ENCODE assay signal across 8 cellular contexts in the genomic region with DNA sequence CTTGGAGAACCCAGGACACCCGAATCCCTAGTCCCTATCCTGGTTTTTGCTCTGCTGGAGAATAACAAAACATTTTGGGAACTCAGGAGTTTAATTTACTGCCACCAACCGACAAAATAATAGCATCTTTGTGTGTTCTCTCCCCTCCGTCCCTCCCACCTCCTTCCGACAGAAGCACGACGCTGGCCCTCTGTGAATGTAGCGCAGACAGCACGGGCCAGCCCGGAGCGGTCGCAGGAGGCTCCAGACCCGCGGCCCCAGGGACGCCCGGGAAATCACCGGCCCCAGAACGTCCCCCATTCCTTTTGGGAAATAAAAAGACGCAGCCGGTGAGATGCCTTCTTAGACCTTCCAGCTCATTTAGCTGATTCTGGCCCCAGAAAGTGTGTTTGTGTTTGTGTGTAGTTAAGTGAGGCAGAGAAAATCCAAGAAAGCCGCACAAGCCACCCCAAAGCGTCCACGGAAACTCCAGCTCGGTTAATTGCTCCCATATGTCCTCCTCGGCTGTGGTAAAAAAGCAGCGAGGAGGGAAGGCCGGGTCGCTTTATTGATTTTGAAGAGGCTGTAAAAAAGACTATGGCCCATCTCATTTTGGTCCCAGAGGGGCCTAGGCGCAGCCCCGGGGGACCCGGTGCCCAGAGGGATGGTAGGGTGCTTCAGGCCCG. TPM values are rescaled to one million over a fixed set of nuclear protein-coding genes. Genes with fewer than 3 reads are reported as not detected.
DNase-seq lines count a peak whose midpoint lies in the region; ATAC-seq and TF ChIP-seq lines count a peak whose summit lies in the region.

No MANE protein-coding gene starts in this region.

- TF ChIP-seq POLR2A in stomach (IDR thresholded peaks at IDR 0.05), result no peak

- intact Hi-C loops in left colon (cut with DNase I, micrococcal nuclease), result no loop called here
- intact Hi-C loops in stomach (cut with DNase I; ENCODE audit: low total_unique reads), result no loop called here

- TF ChIP-seq CTCF in stomach (IDR thresholded peaks at IDR 0.05), result no peak

- H3K36me3 ChIP-seq in stomach, result no peaks in the 10 kb centered on the region

- no peak for TF ChIP-seq EP300 in stomach (IDR thresholded peaks at IDR 0.05)

- peaks cover 0 to 15% (median 0%) of the 10 kb centered on the region in 3 donors for H3K27me3 ChIP-seq in stomach

- no peaks in the 10 kb centered on the region for H3K36me3 Mint-ChIP-seq in activated T-cell treated with anti-CD3 and anti-CD28 coated beads, Interleukin-2, amount 50 U/mL, for 4 hours (ENCODE audit: insufficient read depth)

- peak overlapping the region; percentile 89 for H3K27ac ChIP-seq in cingulate gyrus (ENCODE audit: low read depth, low read length)
- peak overlapping the region; percentile 88 to 99 (median 91) for H3K27ac ChIP-seq in stomach

- no peaks in the 10 kb centered on the region for H3K9me3 Mint-ChIP-seq in activated T-cell treated with anti-CD3 and anti-CD28 coated beads, Interleukin-2, amount 50 U/mL, for 4 hours

- H3K4me3 ChIP-seq in stomach, result peak overlapping the region; percentile 62 to 85 (median 74)

- H3K4me3 Mint-ChIP-seq in activated T-cell treated with anti-CD3 and anti-CD28 coated beads, Interleukin-2, amount 50 U/mL, for 4 hours, result peak overlapping the region; percentile 43

- H3K4me1 ChIP-seq in stomach, result peaks cover 21 to 38% (median 35%) of the 10 kb centered on the region in 4 donors

- ATAC-seq in activated T-cell treated with anti-CD3 and anti-CD28 coated beads, Interleukin-2, amount 50 U/mL, for 4 hours, result no peak
- peak; percentile 32 for ATAC-seq in left colon
- no peak for ATAC-seq in GM18520 (IDR thresholded peaks at IDR 0.05; ENCODE audit: unreplicated experiment)
- no peak for ATAC-seq in HG02642 (IDR thresholded peaks at IDR 0.05; ENCODE audit: poor library complexity, unreplicated experiment)

- no peaks in the 10 kb centered on the region for H3K9me3 ChIP-seq in stomach

- WGBS in stomach, 5 donors, result 3 to 8% (median 5%) methylated on average over 31 of the region's 31 CpGs

- DNase-seq in activated T-cell treated with anti-CD3 and anti-CD28 coated beads, Interleukin-2, amount 50 U/mL, for 4 hours, result no peak
- DNase-seq in activated T-cell treated with anti-CD3 and anti-CD28 coated beads for 4 hours (no peak), NCI-H69 (lab: John Stamatoyannopoulos, UW) (peak; percentile 76), left colon (peak; percentile 34 to 62), stomach (peak; percentile 40)

- peaks cover 17% of the 10 kb centered on the region for H3K4me1 Mint-ChIP-seq in activated T-cell treated with anti-CD3 and anti-CD28 coated beads, Interleukin-2, amount 50 U/mL, for 4 hours (ENCODE audit: low read depth)

- peaks cover 42% of the 10 kb centered on the region for H3K27me3 Mint-ChIP-seq in activated T-cell treated with anti-CD3 and anti-CD28 coated beads, Interleukin-2, amount 50 U/mL, for 4 hours (ENCODE audit: low read depth)

RNA-seq across cellular contexts. Expression of a gene that starts 0.6 kb away (rescaled TPM):
- total RNA-seq in activated T-cell treated with anti-CD3 and anti-CD28 coated beads, Interleukin-2, amount 50 U/mL, for 4 hours, result under 1 TPM; 0.33 to 0.40 (median 0.34) TPM
- 10 to 100 TPM; 30.5 to 37.4 TPM for total RNA-seq in left colon
- total RNA-seq in stomach, result 10 to 100 TPM; 35.1 to 59.7 (median 43.8) TPM
- polyA plus RNA-seq in stomach, result 10 to 100 TPM in 1 of 3 donors, 1 to 10 TPM in 2; 4.9 to 13.6 (median 5.5) TPM

Comparison
In these comparisons a context has a peak if more than half of its experiments do, and no peak if none do; other contexts are left out.
1. DNase-seq: peak in NCI-H69 (single experiment), left colon (2 of 2) and stomach (single experiment); none in activated T-cell treated with anti-CD3 and anti-CD28 coated beads, Interleukin-2, amount 50 U/mL, for 4 hours (single experiment) and activated T-cell treated with anti-CD3 and anti-CD28 coated beads for 4 hours (single experiment).
2. RNA of a gene that starts 0.6 kb away (total RNA-seq): 35.1 to 59.7 TPM in stomach and 30.5 to 37.4 TPM in left colon; 0.33 to 0.40 TPM in activated T-cell treated with anti-CD3 and anti-CD28 coated beads, Interleukin-2, amount 50 U/mL, for 4 hours; every median in the first group is over 10 times any median in the second.